Comparison of ENCODE assay signal across 24 cellular contexts in the genomic region with DNA sequence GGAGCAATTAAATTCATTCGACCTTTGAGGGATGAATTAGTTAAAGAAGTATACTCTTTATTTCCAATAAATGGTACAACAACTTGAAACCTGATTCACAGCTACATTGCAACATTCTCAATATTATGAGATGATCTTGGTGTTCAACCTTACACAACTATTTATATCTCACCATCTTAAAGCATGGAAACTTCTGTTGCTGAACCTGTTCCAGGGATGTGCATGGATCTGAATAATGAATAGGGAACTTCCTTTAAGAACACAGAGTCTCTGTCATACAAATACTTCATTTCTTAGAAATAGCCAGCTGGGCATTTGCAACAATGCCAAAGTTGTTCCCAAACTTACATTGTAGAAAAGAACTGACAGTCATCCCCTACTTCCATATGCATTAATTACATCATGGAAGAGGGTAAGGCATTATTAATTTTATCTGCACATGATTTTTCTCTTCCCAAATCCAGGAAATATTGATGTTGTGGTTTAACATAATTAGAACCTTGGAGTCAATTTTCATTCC.
"Had no signal": no experiment of that assay in that cellular context is flagged by ENCODE, and none has a peak within 500 bp of the region (broad histone marks: within the 10 kb centered on the region; RNA-seq: fewer than 3 reads in every experiment).

No MANE protein-coding gene starts in this region.

- H3K4me1 ChIP-seq: Peyer's patch, SJSA1 had no signal

- H3K36me3 ChIP-seq: Peyer's patch, SJSA1 had no signal

- DNase-seq: activated CD4-positive, alpha-beta T cell treated with anti-CD3 and anti-CD28 coated beads for 48 hours; activated CD4-positive, alpha-beta T cell treated with anti-CD3 and anti-CD28 coated beads, Interleukin-2, amount 50 U/mL, for 4 hours; activated CD4-positive, CD25-positive, alpha-beta regulatory T cell treated with anti-CD3 and anti-CD28 coated beads, Interleukin-2, amount 50 U/mL, for 72 hours; activated CD8-positive, alpha-beta memory T cell treated with anti-CD3 and anti-CD28 coated beads, Interleukin-2, amount 50 U/mL, for 48 hours; activated CD8-positive, alpha-beta T cell treated with anti-CD3 and anti-CD28 coated beads, Interleukin-2, amount 10 ng/mL, durations not matched to agents 7 days and 5 days; activated effector memory CD4-positive, alpha-beta T cell treated with Interleukin-2 at 50 U/mL for 16 hours; activated naive CD4-positive, alpha-beta T cell; activated T-cell treated with anti-CD3 and anti-CD28 coated beads, Interleukin-2, amount 50 U/mL, for 1 hour; amniotic stem cell; KG1; NCI-H1092; NCI-H1417; NCI-H1694; NCI-H2029; NCI-H2107; NCI-H2171 treated with DMSO at 0.1 percent for 48 hours; NCI-H345; NCI-H510A; NCI-H526 treated with DMSO at 0.1 percent for 48 hours; NCI-H82; NK-92 treated with Interleukin-12 subunit alpha and Interleukin-12 subunit beta, amount 100 ng/mL, for 24 hours; Peyer's patch; SHP77 had no signal

- ATAC-seq: activated CD8-positive, alpha-beta T cell treated with anti-CD3 and anti-CD28 coated beads, Interleukin-2, amount 10 ng/mL, durations not matched to agents 7 days and 5 days had no signal

- H3K9me3 ChIP-seq: Peyer's patch, SJSA1 had no signal

- H3K27me3 ChIP-seq: Peyer's patch, SJSA1 had no signal

- H3K4me3 ChIP-seq: Peyer's patch, SJSA1 had no signal

- H3K27ac ChIP-seq: Peyer's patch, SJSA1 had no signal
